ENCODE assay signal across 8 cellular contexts in genomic region chr4:75513529-75514130, GRCh38. TPM values are rescaled to one million over a fixed set of nuclear protein-coding genes. Genes with fewer than 3 reads are reported as not detected.
DNase-seq lines count a peak whose midpoint lies in the region; ATAC-seq and FAIRE-seq lines count a peak whose summit lies in the region.

No MANE protein-coding gene starts in this region.

- peak overlapping the region; percentile 92 for H3K27ac ChIP-seq in right cardiac atrium (ENCODE audit: low read length)
- peak overlapping the region; percentile 91 to 98 for H3K27ac ChIP-seq in small intestine (ENCODE audit: low read depth in 1 of 2, low read length in 1 of 2)

- POLR2A ChIA-PET in activated CD4-positive, alpha-beta T cell treated with anti-CD3 and anti-CD28 coated beads, Interleukin-2, amount 10 ng/mL, durations not matched to agents 7 days and 5 days (lab: Charles Lee), result no interaction called here

- H3K4me3 Mint-ChIP-seq in activated CD4-positive, alpha-beta T cell treated with anti-CD3 and anti-CD28 coated beads, Interleukin-2, amount 10 ng/mL, durations not matched to agents 7 days and 5 days, result no peak overlapping the region
- no peak overlapping the region for H3K4me3 Mint-ChIP-seq in T-helper 2 cell treated with Interferon-gamma antibody and Interleukin-4, amounts not matched to agents 5 μg/mL and 100 μg/mL, for 36 hours
- no peak overlapping the region for H3K4me3 Mint-ChIP-seq in effector memory CD8-positive, alpha-beta T cell

- no peaks in the 10 kb centered on the region for H3K4me1 ChIP-seq in right cardiac atrium (ENCODE audit: control insufficient read depth, insufficient read depth, low read length)
- peaks cover 2 to 14% of the 10 kb centered on the region in 2 donors for H3K4me1 ChIP-seq in small intestine (ENCODE audit: control insufficient read depth in 2 of 2, insufficient read depth in 1 of 2, low read depth in 1 of 2, low read length in 1 of 2)

- intact Hi-C loops in right cardiac atrium (cut with DNase I), result no loop called here

- no peaks in the 10 kb centered on the region for H3K27me3 Mint-ChIP-seq in activated CD4-positive, alpha-beta T cell treated with anti-CD3 and anti-CD28 coated beads, Interleukin-2, amount 10 ng/mL, durations not matched to agents 7 days and 5 days
- no peaks in the 10 kb centered on the region for H3K27me3 Mint-ChIP-seq in T-helper 2 cell treated with Interferon-gamma antibody and Interleukin-4, amounts not matched to agents 5 μg/mL and 100 μg/mL, for 36 hours (ENCODE audit: low read depth)
- H3K27me3 Mint-ChIP-seq in effector memory CD8-positive, alpha-beta T cell, result no peaks in the 10 kb centered on the region

- FAIRE-seq in small intestine (lab: Jason Lieb, UNC), result no peak

- under 1% methylated on average over 12 of the region's 12 CpGs for WGBS in right cardiac atrium
- WGBS in small intestine, 3 donors, result 0 to 1% (median 1%) methylated on average over 12 of the region's 12 CpGs

- H3K27me3 ChIP-seq in right cardiac atrium (ENCODE audit: control insufficient read depth, insufficient read depth), result no peaks in the 10 kb centered on the region
- no peaks in the 10 kb centered on the region for H3K27me3 ChIP-seq in small intestine (ENCODE audit: control insufficient read depth in 2 of 2, insufficient read depth in 2 of 2, low read length in 2 of 2)

- H3K4me1 Mint-ChIP-seq in activated CD4-positive, alpha-beta T cell treated with anti-CD3 and anti-CD28 coated beads, Interleukin-2, amount 10 ng/mL, durations not matched to agents 7 days and 5 days, result peaks cover 50% of the 10 kb centered on the region
- H3K4me1 Mint-ChIP-seq in T-helper 2 cell treated with Interferon-gamma antibody and Interleukin-4, amounts not matched to agents 5 μg/mL and 100 μg/mL, for 36 hours (ENCODE audit: low read depth), result peaks cover 36% of the 10 kb centered on the region
- peaks cover 24 to 43% of the 10 kb centered on the region in 2 donors for H3K4me1 Mint-ChIP-seq in effector memory CD8-positive, alpha-beta T cell (ENCODE audit: low read depth in 2 of 2)

- CTCF ChIA-PET in activated CD4-positive, alpha-beta T cell treated with anti-CD3 and anti-CD28 coated beads, Interleukin-2, amount 10 ng/mL, durations not matched to agents 7 days and 5 days (lab: Charles Lee), result interaction anchor here (1.2 to 3.3 kb wide), 5 partner anchors 14 to 210 kb away, joined by 3 to 15 read pairs (median 6); partner anchors contain the start of genes ODAPH and USO1

- H3K4me3 ChIP-seq in right cardiac atrium (ENCODE audit: low read length) (peak overlapping the region; percentile 86), small intestine (ENCODE audit: low read depth in 1 of 2, low read length in 2 of 2) (peak overlapping the region; percentile 47 to 90)

- H3K36me3 Mint-ChIP-seq in activated CD4-positive, alpha-beta T cell treated with anti-CD3 and anti-CD28 coated beads, Interleukin-2, amount 10 ng/mL, durations not matched to agents 7 days and 5 days (ENCODE audit: low read depth), result peaks cover 32% of the 10 kb centered on the region
- H3K36me3 Mint-ChIP-seq in T-helper 2 cell treated with Interferon-gamma antibody and Interleukin-4, amounts not matched to agents 5 μg/mL and 100 μg/mL, for 36 hours (ENCODE audit: low read depth), result peaks cover 33% of the 10 kb centered on the region
- peaks cover 31% of the 10 kb centered on the region for H3K36me3 Mint-ChIP-seq in effector memory CD8-positive, alpha-beta T cell (ENCODE audit: insufficient read depth)

- no peaks in the 10 kb centered on the region for H3K36me3 ChIP-seq in small intestine (ENCODE audit: control insufficient read depth in 2 of 2, insufficient read depth in 2 of 2, low read length in 2 of 2)

- H3K9me3 Mint-ChIP-seq in activated CD4-positive, alpha-beta T cell treated with anti-CD3 and anti-CD28 coated beads, Interleukin-2, amount 10 ng/mL, durations not matched to agents 7 days and 5 days, result peaks cover 4% of the 10 kb centered on the region
- peaks cover 7% of the 10 kb centered on the region for H3K9me3 Mint-ChIP-seq in T-helper 2 cell treated with Interferon-gamma antibody and Interleukin-4, amounts not matched to agents 5 μg/mL and 100 μg/mL, for 36 hours
- H3K9me3 Mint-ChIP-seq in effector memory CD8-positive, alpha-beta T cell, result no peaks in the 10 kb centered on the region

- DNase-seq in activated CD4-positive, alpha-beta T cell treated with anti-CD3 and anti-CD28 coated beads, Interleukin-2, amount 10 ng/mL, durations not matched to agents 7 days and 5 days, result no peak
- DNase-seq in activated CD4-positive, alpha-beta T cell treated with anti-CD3 and anti-CD28 coated beads for 1 hour, result no peak
- DNase-seq in T-helper 2 cell treated with Interferon-gamma antibody and Interleukin-4, amounts not matched to agents 5 μg/mL and 100 μg/mL, for 36 hours (ENCODE audit: low spot score), result peak; percentile 11
- DNase-seq in right cardiac atrium (peak in 1 of 3 donors; percentile 50), small intestine (no peak)
- DNase-seq in effector memory CD8-positive, alpha-beta T cell, result no peak
- no peak for DNase-seq in activated naive CD4-positive, alpha-beta T cell (lab: John Stamatoyannopoulos, UW)
- DNase-seq in activated T-cell treated with anti-CD3 and anti-CD28 coated beads, Interleukin-2, amount 50 U/mL, for 1 hour, result no peak

- ATAC-seq in right cardiac atrium, result peak; percentile 3 to 5
- ATAC-seq in effector memory CD8-positive, alpha-beta T cell (replicated peaks), result no peak

- peak overlapping the region; percentile 99 for H3K27ac Mint-ChIP-seq in activated CD4-positive, alpha-beta T cell treated with anti-CD3 and anti-CD28 coated beads, Interleukin-2, amount 10 ng/mL, durations not matched to agents 7 days and 5 days
- H3K27ac Mint-ChIP-seq in T-helper 2 cell treated with Interferon-gamma antibody and Interleukin-4, amounts not matched to agents 5 μg/mL and 100 μg/mL, for 36 hours, result peak overlapping the region; percentile 98
- H3K27ac Mint-ChIP-seq in effector memory CD8-positive, alpha-beta T cell, result no peak overlapping the region

- H3K9me3 ChIP-seq in right cardiac atrium (ENCODE audit: control insufficient read depth, low read length) (no peaks in the 10 kb centered on the region), small intestine (ENCODE audit: control insufficient read depth, low read depth) (no peaks in the 10 kb centered on the region)

RNA-seq across cellular contexts. Expression of gene RCHY1, which starts 0.6 kb away (rescaled TPM):
- total RNA-seq in activated CD4-positive, alpha-beta T cell treated with anti-CD3 and anti-CD28 coated beads, Interleukin-2, amount 10 ng/mL, durations not matched to agents 7 days and 5 days, result 10 to 100 TPM; 23.5 to 27.1 TPM
- 10 to 100 TPM; 40.9 to 56.7 (median 49.2) TPM for total RNA-seq in right cardiac atrium
- 26.1 TPM for polyA plus RNA-seq in right cardiac atrium
- 10 to 100 TPM; 16.8 to 31.5 (median 25.5) TPM for polyA plus RNA-seq in small intestine

RNA-seq across cellular contexts. Expression of gene THAP6, which starts 0.6 kb away (rescaled TPM):
- 10 to 100 TPM; 17.8 to 19.6 TPM for total RNA-seq in activated CD4-positive, alpha-beta T cell treated with anti-CD3 and anti-CD28 coated beads, Interleukin-2, amount 10 ng/mL, durations not matched to agents 7 days and 5 days
- 10 to 100 TPM; 13.9 to 21.7 (median 19.2) TPM for total RNA-seq in right cardiac atrium
- 8.5 TPM for polyA plus RNA-seq in right cardiac atrium
- 1 to 10 TPM; 4.1 to 7.6 (median 4.1) TPM for polyA plus RNA-seq in small intestine

RNA-seq across cellular contexts. Expression of gene ODAPH, which starts 42.2 kb away (rescaled TPM):
- total RNA-seq in activated CD4-positive, alpha-beta T cell treated with anti-CD3 and anti-CD28 coated beads, Interleukin-2, amount 10 ng/mL, durations not matched to agents 7 days and 5 days, result under 1 TPM in 1 of 2 experiments, not detected in 1; 0.12 TPM
- total RNA-seq in right cardiac atrium, result not detected
- polyA plus RNA-seq in right cardiac atrium, result not detected
- polyA plus RNA-seq in small intestine, result not detected

Comparison
In these comparisons a context has a peak if more than half of its experiments do, and no peak if none do; other contexts are left out.
1. H3K27ac Mint-ChIP-seq: peak in activated CD4-positive, alpha-beta T cell treated with anti-CD3 and anti-CD28 coated beads, Interleukin-2, amount 10 ng/mL, durations not matched to agents 7 days and 5 days (single experiment) and T-helper 2 cell treated with Interferon-gamma antibody and Interleukin-4, amounts not matched to agents 5 μg/mL and 100 μg/mL, for 36 hours (single experiment); none in effector memory CD8-positive, alpha-beta T cell (0 of 2).